17 cellular contexts compared by ENCODE assay signal in the genomic region with DNA sequence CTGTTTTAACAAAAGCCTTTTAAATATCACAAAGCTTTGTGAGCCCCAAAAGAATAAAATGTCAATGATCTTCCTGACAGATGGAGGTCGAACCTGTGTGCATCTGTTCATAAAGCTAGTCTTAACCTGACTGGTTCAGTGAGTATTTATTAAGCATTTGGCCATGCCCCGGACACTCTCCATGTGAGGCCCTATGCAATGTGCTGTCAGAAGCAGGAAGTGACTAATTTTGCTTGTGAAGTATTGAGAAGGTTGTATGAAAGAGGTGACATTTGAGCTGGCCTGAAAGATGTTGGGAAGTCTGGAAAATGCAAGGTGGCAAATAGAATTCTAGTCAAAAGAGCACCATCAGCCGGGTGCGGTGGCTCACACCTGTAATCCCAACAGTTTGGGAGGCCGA.
A peak's percentile ranks its signal among the peaks of the same experiment; 100 is the strongest.
DNase-seq lines count a peak whose midpoint lies in the region; TF ChIP-seq lines count a peak whose summit lies in the region.
"Had no signal": no experiment of that assay in that cellular context is flagged by ENCODE, and none has a peak within 500 bp of the region (broad histone marks: within the 10 kb centered on the region; RNA-seq: fewer than 3 reads in every experiment).

No MANE protein-coding gene starts in this region.

- H3K9me3 Mint-ChIP-seq in Calu3 (ENCODE audit: low read depth, unreplicated experiment), result peaks cover 12% of the 10 kb centered on the region

- no peaks in the 10 kb centered on the region for H3K4me1 ChIP-seq in SK-N-SH (ENCODE audit: control insufficient read depth in 1 of 2, insufficient read depth in 2 of 2, low read depth in 1 of 2, low read length in 1 of 2)
- H3K4me1 ChIP-seq: A549 had no signal

- BruUV-seq in Calu3 (replicated peaks; lab: Mats Ljungman, UMichigan), result no TSS peak

- intact Hi-C loops in Calu3 (cut with micrococcal nuclease; ENCODE audit: unreplicated experiment), result no loop called here

- no peak overlapping the region for H3K27ac ChIP-seq in SK-N-SH (ENCODE audit: low read depth in 2 of 2, low read length in 1 of 2)
- H3K27ac ChIP-seq: A549 had no signal

- WGBS in SK-N-SH (ENCODE audit: low lambda C conversion rate), result 24% methylated on average over 5 of the region's 5 CpGs

- no peak for TF ChIP-seq RAD21 in SK-N-SH (IDR thresholded peaks at IDR 0.05; ENCODE audit: low read length)

- no peak for TF ChIP-seq EP300 in SK-N-SH (IDR thresholded peaks at IDR 0.05; ENCODE audit: borderline replicate concordance in 1 of 2, low read depth in 1 of 2, low read length in 1 of 2)

- H3K4me3 ChIP-seq in fibroblast of pulmonary artery (replicated peaks; ENCODE audit: low read depth, low read length), result no peak overlapping the region
- no peak overlapping the region for H3K4me3 ChIP-seq in SK-N-SH (ENCODE audit: low read depth in 2 of 2, low read length in 1 of 2)
- H3K4me3 ChIP-seq: A549 had no signal

- H3K4me2 ChIP-seq in SK-N-SH, result no peak overlapping the region
- H3K4me2 ChIP-seq: A549 had no signal

- DNase-seq in A172 (ENCODE audit: low spot score) (peak; percentile 45), HT1080 (ENCODE audit: low read depth) (peak; percentile 52), SW480 (ENCODE audit: low spot score) (peak; percentile 1), fibroblast of pulmonary artery (ENCODE audit: low read depth) (peak; percentile 33), Calu3 (no peak), anterior cingulate cortex (lab: John Stamatoyannopoulos, UW) (no peak), SK-N-SH (no peak)
- DNase-seq in activated naive CD4-positive, alpha-beta T cell treated with Interleukin-2 at 50 U/mL for 16 hours, result no peak
- DNase-seq: CD4-positive, CD25-positive, alpha-beta regulatory T cell; H9; IMR-90; NCI-H1092; NCI-H2107; NCI-H446; NCI-H82; SHP77 treated with DMSO at 0.1 percent for 48 hours had no signal

- no peaks in the 10 kb centered on the region for H3K9me2 ChIP-seq in SK-N-SH

- H3K4me1 Mint-ChIP-seq in Calu3 (ENCODE audit: low read depth, unreplicated experiment), result peaks cover 6% of the 10 kb centered on the region
- H3K4me1 Mint-ChIP-seq: H9 had no signal

- H3K79me2 ChIP-seq in SK-N-SH (ENCODE audit: insufficient read depth), result no peaks in the 10 kb centered on the region

- H3K4me3 Mint-ChIP-seq in Calu3 (ENCODE audit: low read depth, unreplicated experiment), result no peak overlapping the region
- H3K4me3 Mint-ChIP-seq: CD4-positive, CD25-positive, alpha-beta regulatory T cell; H9 had no signal

- H3K9ac ChIP-seq in SK-N-SH, result no peak overlapping the region

- H3F3A ChIP-seq in SK-N-SH (replicated peaks; ENCODE audit: insufficient read depth), result no peaks in the 10 kb centered on the region

- TF ChIP-seq CTCF in fibroblast of pulmonary artery (IDR thresholded peaks at IDR 0.05; ENCODE audit: low read length, missing control alignments), result no peak
- no peak for TF ChIP-seq CTCF in Calu3 (IDR thresholded peaks at IDR 0.05; ENCODE audit: unreplicated experiment)
- no peak for TF ChIP-seq CTCF in SK-N-SH (IDR thresholded peaks at IDR 0.05)

- H3K9me3 ChIP-seq in SK-N-SH, result no peaks in the 10 kb centered on the region
- H3K9me3 ChIP-seq: A549 had no signal

- POLR2A ChIA-PET in SK-N-SH (lab: Yijun Ruan, JAX), result no interaction called here

- peaks cover 8% of the 10 kb centered on the region; the same call in 1 of the 2 replicates for H3K27me3 ChIP-seq in SK-N-SH (ENCODE audit: insufficient read depth)

- no peaks in the 10 kb centered on the region for H3K36me3 ChIP-seq in SK-N-SH (replicated peaks in 1 of 2; ENCODE audit: control insufficient read depth in 1 of 2, insufficient read depth in 2 of 2, low read length in 1 of 2)

- H3K27me3 Mint-ChIP-seq in Calu3 (ENCODE audit: unreplicated experiment), result no peaks in the 10 kb centered on the region
- H3K27me3 Mint-ChIP-seq: CD4-positive, CD25-positive, alpha-beta regulatory T cell had no signal

- CTCF ChIA-PET in Calu3 (lab: Charles Lee), result no interaction called here
- CTCF ChIA-PET in SK-N-SH (lab: Yijun Ruan, JAX), result no interaction called here

- H3K27ac Mint-ChIP-seq in Calu3 (ENCODE audit: unreplicated experiment), result no peak overlapping the region
- H3K27ac Mint-ChIP-seq: CD4-positive, CD25-positive, alpha-beta regulatory T cell; H9 had no signal

- H4K20me1 ChIP-seq in SK-N-SH (ENCODE audit: insufficient read depth), result no peaks in the 10 kb centered on the region

- no peaks in the 10 kb centered on the region for H3K36me3 Mint-ChIP-seq in Calu3 (ENCODE audit: insufficient read depth, unreplicated experiment)
- H3K36me3 Mint-ChIP-seq: CD4-positive, CD25-positive, alpha-beta regulatory T cell had no signal

- no peak overlapping the region for H2AFZ ChIP-seq in SK-N-SH (ENCODE audit: low read depth)

TF ChIP-seq in SK-N-SH, 30 proteins besides CTCF, POLR2A, EP300 and RAD21:
- TF ChIP-seq YY1 (IDR thresholded peaks at IDR 0.05; ENCODE audit: low read depth) (no peak), MEF2A (IDR thresholded peaks at IDR 0.05; ENCODE audit: borderline replicate concordance, low read depth) (no peak), TCF12 (IDR thresholded peaks at IDR 0.05) (no peak), NRF1 (IDR thresholded peaks at IDR 0.05; ENCODE audit: low read depth, low read length) (no peak), RXRA (IDR thresholded peaks at IDR 0.05; ENCODE audit: borderline replicate concordance, low read depth) (no peak), FOXJ3 (CRISPR knock-in tag; IDR thresholded peaks at IDR 0.05) (no peak)

Comparison
In these comparisons a context has a peak if more than half of its experiments do, and no peak if none do; other contexts are left out.
1. DNase-seq: peak in A172 (single experiment), HT1080 (single experiment), SW480 (single experiment) and fibroblast of pulmonary artery (single experiment); none in Calu3 (single experiment), anterior cingulate cortex (0 of 58), activated naive CD4-positive, alpha-beta T cell treated with Interleukin-2 at 50 U/mL for 16 hours (single experiment) and SK-N-SH (single experiment).